Comparison of ENCODE assay signal across 18 cellular contexts in genomic region chr2:3584608-3585007, GRCh38. TPM values are rescaled to one million over a fixed set of nuclear protein-coding genes. Genes with fewer than 3 reads are reported as not detected.
DNase-seq lines count a peak whose midpoint lies in the region; ATAC-seq, FAIRE-seq and TF ChIP-seq lines count a peak whose summit lies in the region.
"Had no signal": no experiment of that assay in that cellular context is flagged by ENCODE, and none has a peak within 500 bp of the region (broad histone marks: within the 10 kb centered on the region; RNA-seq: fewer than 3 reads in every experiment).

No MANE protein-coding gene starts in this region.

- H3K36me3 ChIP-seq in adrenal gland (replicated peaks in 1 of 2), result peaks cover 0 to 25% of the 10 kb centered on the region in 2 donors
- peaks cover 7 to 27% (median 25%) of the 10 kb centered on the region in 4 donors for H3K36me3 ChIP-seq in liver (ENCODE audit: control insufficient read depth in 4 of 4, insufficient read depth in 3 of 4, low read depth in 1 of 4, low read length in 3 of 4)
- peaks cover 0 to 26% of the 10 kb centered on the region in 2 donors for H3K36me3 ChIP-seq in gastrocnemius medialis

- TF ChIP-seq RAD21 in A549 (conservative IDR thresholded peaks at IDR 0.05 in 1 of 2, IDR thresholded peaks at IDR 0.05 in 1 of 2), result no peak
- no peak for TF ChIP-seq RAD21 in liver (IDR thresholded peaks at IDR 0.05)

- FAIRE-seq in A549 (lab: Jason Lieb, UNC), result no peak
- FAIRE-seq: colon, GM19239 had no signal

- H3K4me2 ChIP-seq in A549, result peak overlapping the region; percentile 57; the same call in 2 of the 3 replicates

- H3K27ac ChIP-seq in A549, result peak overlapping the region; percentile 33 to 66; a peak in 3 of 6 replicates
- H3K27ac ChIP-seq in adrenal gland, result peak overlapping the region in 3 of 5 donors; percentile 9 to 84 (median 70)
- H3K27ac ChIP-seq in liver (ENCODE audit: low read depth in 1 of 2, low read length in 2 of 2), result peak overlapping the region; percentile 79 to 87
- H3K27ac ChIP-seq in gastrocnemius medialis, result peak overlapping the region; percentile 50 to 69 (median 58)

- H3K9me3 ChIP-seq in A549 (no peaks in the 10 kb centered on the region), adrenal gland (replicated peaks in 1 of 3) (no peaks in the 10 kb centered on the region), liver (ENCODE audit: control insufficient read depth in 4 of 4, low read length in 3 of 4) (no peaks in the 10 kb centered on the region), gastrocnemius medialis (no peaks in the 10 kb centered on the region)
- H3K9me3 ChIP-seq: Caco-2 had no signal

- TF ChIP-seq POLR2A in A549 (IDR thresholded peaks at IDR 0.05; ENCODE audit: low read length) (no peak), adrenal gland (IDR thresholded peaks at IDR 0.05) (no peak), gastrocnemius medialis (IDR thresholded peaks at IDR 0.05) (no peak)

- CTCF ChIA-PET in A549 (lab: Yijun Ruan, JAX), result interaction anchor here (0.8 to 1.7 kb wide), 5 partner anchors 8 to 67 kb away, joined by 3 to 5 read pairs (median 3); no protein-coding TSS in a partner anchor

- POLR2A ChIA-PET in A549 (lab: Yijun Ruan, JAX), result interaction anchor here (1.0 to 3.5 kb wide), 3 partner anchors 9 to 26 kb away, joined by 5 to 10 read pairs (median 9); partner anchors contain the start of genes RNASEH1 and RPS7

- 32% methylated on average over 3 of the region's 3 CpGs for WGBS in A549 (ENCODE audit: missing lambda C conversion rate)
- 31 to 78% (median 55%) methylated on average over 3 of the region's 3 CpGs for WGBS in adrenal gland, 4 donors
- 74% methylated on average over 3 of the region's 3 CpGs for WGBS in liver

- in situ Hi-C loops in gastrocnemius medialis (cut with MboI; ENCODE audit: low sequenced_read_pairs in 4 of 4), result no loop called here
- in situ Hi-C loops in ACHN (cut with HindIII; ENCODE audit: low pct_ligation_motif_present, low pct_unique_long_range_greater_than_20kb, low sequenced_read_pairs), result no loop called here

- no peak for TF ChIP-seq EP300 in A549 (IDR thresholded peaks at IDR 0.05)

- ATAC-seq in A549 (no peak), gastrocnemius medialis (no peak), GM21381 (IDR thresholded peaks at IDR 0.05; ENCODE audit: unreplicated experiment) (no peak)
- ATAC-seq: naive thymus-derived CD8-positive, alpha-beta T cell; stimulated activated memory B cell treated with anti-CD40 and anti-IgM and Interleukin-4, amounts not matched to agents 10 μg/mL and 1 μg/mL and 100 μg/mL, for 72 hours had no signal

- peaks cover 51% of the 10 kb centered on the region for H3K4me1 ChIP-seq in A549
- H3K4me1 ChIP-seq in adrenal gland (replicated peaks in 1 of 2), result peaks cover 0 to 9% of the 10 kb centered on the region in 2 donors
- H3K4me1 ChIP-seq in liver (ENCODE audit: control insufficient read depth in 4 of 4, insufficient read depth in 4 of 4, low read length in 3 of 4), result peaks cover 14 to 26% (median 21%) of the 10 kb centered on the region in 4 donors
- H3K4me1 ChIP-seq in gastrocnemius medialis, result peaks cover 4 to 7% of the 10 kb centered on the region in 2 donors

- DNase-seq in A549 (ENCODE audit: low read depth in 1 of 2, low spot score in 1 of 2), result no peak
- peak in 1 of 7 donors; percentile 15 for DNase-seq in adrenal gland
- DNase-seq in gastrocnemius medialis, result no peak
- DNase-seq in ACHN, result no peak
- no peak for DNase-seq in NCI-H1694 (lab: John Stamatoyannopoulos, UW)
- no peak for DNase-seq in SK-N-DZ (ENCODE audit: low spot score)
- DNase-seq: activated CD4-positive, alpha-beta T cell treated with anti-CD3 and anti-CD28 coated beads, Interleukin-2, amount 50 U/mL, for 48 hours; amniotic stem cell; Caco-2; GDM1; kidney glomerular epithelial cell; naive thymus-derived CD8-positive, alpha-beta T cell; NCI-H146 had no signal

- TF ChIP-seq CTCF in A549 (IDR thresholded peaks at IDR 0.05) (no peak), adrenal gland (IDR thresholded peaks at IDR 0.05) (no peak), liver (IDR thresholded peaks at IDR 0.05; ENCODE audit: low read depth, low read length, missing input control) (no peak), gastrocnemius medialis (IDR thresholded peaks at IDR 0.05 in 4 of 5, conservative IDR thresholded peaks at IDR 0.05 in 1 of 5) (no peak)

- H3K9ac ChIP-seq in liver (ENCODE audit: low read depth in 1 of 2, low read length in 2 of 2), result peak overlapping the region in 1 of 2 donors; percentile 4

- H3K27me3 ChIP-seq in adrenal gland, result no peaks in the 10 kb centered on the region
- no peaks in the 10 kb centered on the region for H3K27me3 ChIP-seq in liver (ENCODE audit: control insufficient read depth in 4 of 4, insufficient read depth in 4 of 4, low read length in 3 of 4)
- H3K27me3 ChIP-seq in gastrocnemius medialis, result no peaks in the 10 kb centered on the region

- intact Hi-C loops in adrenal gland (cut with DNase I) (no loop called here), gastrocnemius medialis (cut with DNase I; ENCODE audit: low total_unique reads) (no loop called here)

- H3K4me3 ChIP-seq in A549 (no peak overlapping the region), adrenal gland (no peak overlapping the region), liver (ENCODE audit: low read depth in 1 of 3, low read length in 3 of 3) (no peak overlapping the region), gastrocnemius medialis (no peak overlapping the region)

TF ChIP-seq in A549, 52 proteins besides CTCF, POLR2A, EP300 and RAD21 (continues in another document):
- no peak for TF ChIP-seq JUNB (IDR thresholded peaks at IDR 0.05)
- TF ChIP-seq RCOR1 (IDR thresholded peaks at IDR 0.05; ENCODE audit: low read depth, low read length), result no peak
- no peak for TF ChIP-seq MAZ (IDR thresholded peaks at IDR 0.05; ENCODE audit: borderline replicate concordance, low read depth, low read length)
- TF ChIP-seq POLR2AphosphoS2 (conservative IDR thresholded peaks at IDR 0.05; ENCODE audit: low read length), result no peak

TF ChIP-seq in liver, 16 proteins besides CTCF, POLR2A, EP300 and RAD21:
- TF ChIP-seq, protein P1, sequence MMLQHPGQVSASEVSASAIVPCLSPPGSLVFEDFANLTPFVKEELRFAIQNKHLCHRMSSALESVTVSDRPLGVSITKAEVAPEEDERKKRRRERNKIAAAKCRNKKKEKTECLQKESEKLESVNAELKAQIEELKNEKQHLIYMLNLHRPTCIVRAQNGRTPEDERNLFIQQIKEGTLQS (IDR thresholded peaks at IDR 0.05), result no peak
- TF ChIP-seq HNF4G (IDR thresholded peaks at IDR 0.05), result no peak
- no peak for TF ChIP-seq HNF4A (conservative IDR thresholded peaks at IDR 0.05)
- TF ChIP-seq FOXA2 (IDR thresholded peaks at IDR 0.05), result no peak
- TF ChIP-seq FOXA1 (IDR thresholded peaks at IDR 0.05), result no peak
- no peak for TF ChIP-seq TAF1 (conservative IDR thresholded peaks at IDR 0.05)
- no peak for TF ChIP-seq JUND (IDR thresholded peaks at IDR 0.05)
- TF ChIP-seq YY1 (IDR thresholded peaks at IDR 0.05), result no peak

RNA-seq across cellular contexts. Expression of gene RPS7, which starts 9.5 kb away (rescaled TPM):
- polyA plus RNA-seq in A549 (2011; rRNA removed) (3,000 and 3,176 TPM in 2 replicates), A549 (2017; fragmentation: RNase III; extraction: RNeasy Plus Mini Kit Qiagen cat#74134 plus additional on column Dnase treatment) (3,153 to 3,802 TPM (median 3,221 TPM) in 3 replicates), adrenal gland (1,000 to 10,000 TPM; 1,199 to 2,655 (median 1,714) TPM), liver (100 to 1,000 TPM; 315 to 610 TPM)
- polyA plus RNA-seq in A549 (2012; cell fraction: cytosol; rRNA removed), result 1,696 and 1,750 TPM in 2 replicates
- 572 and 893 TPM in 2 replicates for polyA plus RNA-seq in A549 (2012; cell fraction: nucleus; rRNA removed)
- polyA minus RNA-seq in A549 (2011; rRNA and poly(A)+ RNA removed), result 290 and 326 TPM in 2 replicates
- total RNA-seq in adrenal gland (1,000 to 10,000 TPM in 4 of 8 donors, 100 to 1,000 TPM in 4; 815 to 2,720 (median 1,203) TPM), liver (100 to 1,000 TPM; 523 to 852 TPM), gastrocnemius medialis (1,000 to 10,000 TPM; 1,367 to 1,677 (median 1,461) TPM)
- polyA plus RNA-seq in SK-N-DZ (2014; cell fraction: cytosol; rRNA removed), result 7,441 and 7,592 TPM in 2 replicates
- 6,740 and 9,402 TPM in 2 replicates for polyA plus RNA-seq in SK-N-DZ (2014; cell fraction: nucleus; rRNA removed)

RNA-seq across cellular contexts. Expression of gene COLEC11, which starts 10.3 kb away (rescaled TPM):
- polyA plus RNA-seq in A549 (2011; rRNA removed) (0.79 and 0.97 TPM in 2 replicates), A549 (2017; fragmentation: RNase III; extraction: RNeasy Plus Mini Kit Qiagen cat#74134 plus additional on column Dnase treatment) (0.24 to 0.51 TPM (median 0.30 TPM) in 3 replicates), adrenal gland (100 to 1,000 TPM in 2 of 3 donors, 10 to 100 TPM in 1; 16.8 to 155 (median 107) TPM), liver (100 to 1,000 TPM in 1 of 2 donors, 10 to 100 TPM in 1; 79.1 to 100 TPM)
- 0.87 and 0.98 TPM in 2 replicates for polyA plus RNA-seq in A549 (2012; cell fraction: cytosol; rRNA removed)
- polyA plus RNA-seq in A549 (2012; cell fraction: nucleus; rRNA removed), result 1.8 and 2.0 TPM in 2 replicates
- polyA minus RNA-seq in A549 (2011; rRNA and poly(A)+ RNA removed), result 0.39 and 0.45 TPM in 2 replicates
- total RNA-seq in adrenal gland (100 to 1,000 TPM in 2 of 8 donors, 10 to 100 TPM in 6; 21.9 to 132 (median 69.3) TPM), liver (10 to 100 TPM; 31.0 to 62.7 TPM), gastrocnemius medialis (under 1 TPM in 2 of 4 donors, not detected in 2; 0.29 to 0.36 TPM)
- polyA plus RNA-seq in SK-N-DZ (2014; cell fraction: cytosol; rRNA removed), result 28.0 and 37.2 TPM in 2 replicates
- polyA plus RNA-seq in SK-N-DZ (2014; cell fraction: nucleus; rRNA removed), result 24.5 and 27.2 TPM in 2 replicates
- total RNA-seq: Caco-2 had no signal
- polyA plus RNA-seq: naive thymus-derived CD8-positive, alpha-beta T cell had no signal

RNA-seq across cellular contexts. Expression of gene RNASEH1, which starts 26.5 kb away (rescaled TPM):
- polyA plus RNA-seq in A549 (2011; rRNA removed) (39.7 and 54.3 TPM in 2 replicates), A549 (2017; fragmentation: RNase III; extraction: RNeasy Plus Mini Kit Qiagen cat#74134 plus additional on column Dnase treatment) (55.3 to 59.2 TPM (median 56.8 TPM) in 3 replicates), adrenal gland (10 to 100 TPM in 1 of 3 donors, 1 to 10 TPM in 2; 4.5 to 25.6 (median 9.7) TPM), liver (10 to 100 TPM; 12.0 to 13.8 TPM)
- 35.6 and 37.8 TPM in 2 replicates for polyA plus RNA-seq in A549 (2012; cell fraction: cytosol; rRNA removed)
- polyA plus RNA-seq in A549 (2012; cell fraction: nucleus; rRNA removed), result 16.6 and 20.6 TPM in 2 replicates
- polyA minus RNA-seq in A549 (2011; rRNA and poly(A)+ RNA removed), result 25.5 and 26.8 TPM in 2 replicates
- total RNA-seq in adrenal gland (10 to 100 TPM in 7 of 8 donors, 1 to 10 TPM in 1; 7.0 to 27.6 (median 17.5) TPM), liver (10 to 100 TPM; 10.2 to 18.7 TPM), gastrocnemius medialis (10 to 100 TPM; 20.6 to 27.4 (median 23.6) TPM)
- polyA plus RNA-seq in SK-N-DZ (2014; cell fraction: cytosol; rRNA removed), result 35.5 and 40.1 TPM in 2 replicates
- polyA plus RNA-seq in SK-N-DZ (2014; cell fraction: nucleus; rRNA removed), result 22.3 and 30.8 TPM in 2 replicates

Comparison
In these comparisons a context has a peak if more than half of its experiments do, and no peak if none do; other contexts are left out.
1. RNA of gene COLEC11, which starts 10.3 kb away (total RNA-seq): 21.9 to 132 TPM in adrenal gland and 31.0 to 62.7 TPM in liver; 0.29 to 0.36 TPM in gastrocnemius medialis; every median in the first group is over 10 times any median in the second.
2. Peak in every context shown above with its lines, with median percentiles within 50 percentile points of each other: H3K27ac ChIP-seq.